In genomic region chr11:119652907-119653659, GRCh38 we compare ENCODE assay signal across 28 cellular contexts.
"Had no signal": no experiment of that assay in that cellular context is flagged by ENCODE, and none has a peak within 500 bp of the region (broad histone marks: within the 10 kb centered on the region; RNA-seq: fewer than 3 reads in every experiment).

No MANE protein-coding gene starts in this region.

- H3K36me3 Mint-ChIP-seq: activated naive CD4-positive, alpha-beta T cell treated with anti-CD3 and anti-CD28 coated beads, Interleukin-2, amount 10 ng/mL, durations not matched to agents 7 days and 5 days; activated naive CD8-positive, alpha-beta T cell treated with anti-CD3 and anti-CD28 coated beads for 36 hours had no signal

- H3K9me3 ChIP-seq: MG63 had no signal

- DNase-seq: activated CD4-positive, alpha-beta memory T cell treated with anti-CD3 and anti-CD28 coated beads, Interleukin-2, amount 10 ng/mL, durations not matched to agents 7 days and 5 days; activated CD4-positive, alpha-beta T cell treated with anti-CD3 and anti-CD28 coated beads, Interleukin-2, amount 50 U/mL, for 1 hour; activated CD4-positive, CD25-positive, alpha-beta regulatory T cell; activated gamma-delta T cell treated with Interleukin-2 at 50 U/mL for 16 hours; activated naive CD4-positive, alpha-beta T cell treated with anti-CD3 and anti-CD28 coated beads, Interleukin-2, amount 10 ng/mL, durations not matched to agents 7 days and 5 days; activated naive CD8-positive, alpha-beta T cell treated with anti-CD3 and anti-CD28 coated beads for 36 hours; activated T-cell treated with anti-CD3 and anti-CD28 coated beads for 4 hours; activated T-cell treated with anti-CD3 and anti-CD28 coated beads, Interleukin-2, amount 50 U/mL, for 48 hours; MG63; MV-4-11; NCI-H1092 treated with DMSO at 0.1 percent for 48 hours; NCI-H1417 treated with DMSO at 0.1 percent for 48 hours; NCI-H1694; NCI-H2029; NCI-H2107; NCI-H2171 treated with DMSO at 0.1 percent for 48 hours; NCI-H226; NCI-H526; NCI-H774; OCI-M1; RPMI8226; T-helper 1 cell had no signal

- H3K4me1 Mint-ChIP-seq: activated CD4-positive, alpha-beta memory T cell treated with anti-CD3 and anti-CD28 coated beads, Interleukin-2, amount 10 ng/mL, durations not matched to agents 7 days and 5 days; activated naive CD4-positive, alpha-beta T cell treated with anti-CD3 and anti-CD28 coated beads, Interleukin-2, amount 10 ng/mL, durations not matched to agents 7 days and 5 days; activated naive CD8-positive, alpha-beta T cell treated with anti-CD3 and anti-CD28 coated beads for 36 hours; activated T-helper 17 cell treated with anti-CD3 and anti-CD28 coated beads, Interleukin-2, amount 50 U/mL, for 72 hours had no signal

- H3K9me3 Mint-ChIP-seq: activated naive CD8-positive, alpha-beta T cell treated with anti-CD3 and anti-CD28 coated beads for 36 hours; activated T-helper 17 cell treated with anti-CD3 and anti-CD28 coated beads, Interleukin-2, amount 50 U/mL, for 72 hours had no signal

- H3K27ac Mint-ChIP-seq: activated CD4-positive, alpha-beta memory T cell treated with anti-CD3 and anti-CD28 coated beads, Interleukin-2, amount 10 ng/mL, durations not matched to agents 7 days and 5 days; activated naive CD4-positive, alpha-beta T cell treated with anti-CD3 and anti-CD28 coated beads, Interleukin-2, amount 10 ng/mL, durations not matched to agents 7 days and 5 days; activated naive CD8-positive, alpha-beta T cell treated with anti-CD3 and anti-CD28 coated beads for 36 hours; activated T-helper 17 cell treated with anti-CD3 and anti-CD28 coated beads, Interleukin-2, amount 50 U/mL, for 72 hours had no signal

- H3K27ac ChIP-seq: KMS-11, SK-N-MC, VCaP had no signal

- H3K4me3 Mint-ChIP-seq: activated CD4-positive, alpha-beta memory T cell treated with anti-CD3 and anti-CD28 coated beads, Interleukin-2, amount 10 ng/mL, durations not matched to agents 7 days and 5 days; activated naive CD4-positive, alpha-beta T cell treated with anti-CD3 and anti-CD28 coated beads, Interleukin-2, amount 10 ng/mL, durations not matched to agents 7 days and 5 days; activated naive CD8-positive, alpha-beta T cell treated with anti-CD3 and anti-CD28 coated beads for 36 hours; activated T-helper 17 cell treated with anti-CD3 and anti-CD28 coated beads, Interleukin-2, amount 50 U/mL, for 72 hours had no signal

- H3K4me3 ChIP-seq: MG63, SK-N-MC had no signal

- H3K4me2 ChIP-seq: KMS-11 had no signal

- H3K9ac ChIP-seq: KMS-11 had no signal

- H3K36me3 ChIP-seq: MG63 had no signal

- ATAC-seq: activated T-helper 17 cell treated with anti-CD3 and anti-CD28 coated beads, Interleukin-2, amount 50 U/mL, for 72 hours; Panc1; Right ventricle myocardium inferior had no signal

- H3K27me3 ChIP-seq: MG63 had no signal
